In genomic region chr4:128646893-128647292, GRCh38 we compare ENCODE assay signal across 7 cellular contexts.
A peak's percentile ranks its signal among the peaks of the same experiment; 100 is the strongest.
DNase-seq lines count a peak whose midpoint lies in the region; ATAC-seq lines count a peak whose summit lies in the region.

No MANE protein-coding gene starts in this region.

- ATAC-seq in GM18498 (IDR thresholded peaks at IDR 0.05; ENCODE audit: unreplicated experiment) (peak; percentile 89), GM18858 (IDR thresholded peaks at IDR 0.05; ENCODE audit: unreplicated experiment) (peak; percentile 86), GM21381 (IDR thresholded peaks at IDR 0.05; ENCODE audit: unreplicated experiment) (peak; percentile 83), HG02885 (IDR thresholded peaks at IDR 0.05; ENCODE audit: poor library complexity, unreplicated experiment) (peak; percentile 62), HG03354 (IDR thresholded peaks at IDR 0.05; ENCODE audit: poor library complexity, severe bottlenecking, unreplicated experiment) (peak; percentile 92), HG03565 (IDR thresholded peaks at IDR 0.05; ENCODE audit: unreplicated experiment) (peak; percentile 93)

- DNase-seq in GM19238 (ENCODE audit: insufficient read length, low spot score) = peak; percentile 6

Comparison
In these comparisons a context has a peak if more than half of its experiments do, and no peak if none do; other contexts are left out.
1. Peak in every context shown above with its lines: DNase-seq and ATAC-seq.